In genomic region chr17:28093999-28094716, GRCh38 we compare ENCODE assay signal across 18 cellular contexts. TPM values are rescaled to one million over a fixed set of nuclear protein-coding genes. Genes with fewer than 3 reads are reported as not detected.
DNase-seq lines count a peak whose midpoint lies in the region; ATAC-seq, FAIRE-seq and TF ChIP-seq lines count a peak whose summit lies in the region.
"Had no signal": no experiment of that assay in that cellular context is flagged by ENCODE, and none has a peak within 500 bp of the region (broad histone marks: within the 10 kb centered on the region; RNA-seq: fewer than 3 reads in every experiment).

No MANE protein-coding gene starts in this region.

- H4K20me1 ChIP-seq in H1 (replicated peaks in 1 of 2; ENCODE audit: control insufficient read depth in 1 of 2, insufficient read depth in 2 of 2, low read length in 2 of 2): peaks cover 0 to 2% of the 10 kb centered on the region in 2 experiments

- no peak overlapping the region for H2BK20ac ChIP-seq in H1 (ENCODE audit: low read length)

- H3K23ac ChIP-seq in H1 (ENCODE audit: insufficient read length): no peak overlapping the region

- TF ChIP-seq EP300 in H1 (IDR thresholded peaks at IDR 0.05; ENCODE audit: borderline replicate concordance in 1 of 2, low read depth in 2 of 2, low read length in 2 of 2): no peak

- no peak overlapping the region for H3K4me3 ChIP-seq in H1 (ENCODE audit: extremely low read depth in 1 of 4, insufficient read depth in 2 of 4, low read depth in 3 of 4, low read length in 4 of 4)
- H3K4me3 ChIP-seq: Peyer's patch had no signal

- no peak overlapping the region for H3K4ac ChIP-seq in H1 (replicated peaks; ENCODE audit: insufficient read length, low read depth, low read length)

- TF ChIP-seq CTCF in H1 (IDR thresholded peaks at IDR 0.05; ENCODE audit: control extremely low read depth in 1 of 3, insufficient read depth in 1 of 3, low read depth in 1 of 3, low read length in 3 of 3): no peak

- intact Hi-C loops in left ventricle myocardium superior (cut with micrococcal nuclease): no loop called here

- no peak for FAIRE-seq in H1 (lab: Jason Lieb, UNC)
- FAIRE-seq: GM18507 had no signal

- H3K18ac ChIP-seq in H1 (ENCODE audit: extremely low read depth, low read length): no peak overlapping the region

- ATAC-seq in left ventricle myocardium superior (no peak), HG02973 (IDR thresholded peaks at IDR 0.05; ENCODE audit: unreplicated experiment) (no peak)
- ATAC-seq: HCT116 had no signal

- no peak overlapping the region for H2BK15ac ChIP-seq in H1 (ENCODE audit: low read length)

- H3K14ac ChIP-seq in H1 (ENCODE audit: insufficient read length): no peak overlapping the region

- peak; percentile 32 to 76 for TF ChIP-seq POLR2A in H1 (IDR thresholded peaks at IDR 0.05; ENCODE audit: control extremely low read depth in 1 of 2, low read depth in 2 of 2, low read length in 2 of 2)

- WGBS in H1 (ENCODE audit: extremely low coverage in 1 of 2, insufficient coverage in 1 of 2, insufficient read length in 1 of 2, insufficient replicate concordance in 2 of 2, low coverage in 1 of 2, low lambda C conversion rate in 2 of 2, missing lambda C conversion rate in 1 of 2), 2 experiments: 49% methylated on average over 4 of the region's 4 CpGs; no CpG with 5 or more reads in 1 of the 2 experiments

- H3K79me1 ChIP-seq in H1 (ENCODE audit: low read depth, low read length): no peaks in the 10 kb centered on the region; the same call in 1 of the 2 replicates

- TF ChIP-seq RAD21 in H1 (IDR thresholded peaks at IDR 0.05 in 1 of 2, conservative IDR thresholded peaks at IDR 0.05 in 1 of 2; ENCODE audit: low read depth in 2 of 2, low read length in 2 of 2): no peak

- H2BK120ac ChIP-seq in H1 (replicated peaks; ENCODE audit: low read depth, low read length): no peak overlapping the region

- H3K56ac ChIP-seq in H1 (replicated peaks; ENCODE audit: insufficient read length, low read depth, low read length): no peak overlapping the region

- no peak overlapping the region for H3K27ac ChIP-seq in H1 (ENCODE audit: low read depth, low read length)
- H3K27ac ChIP-seq: 22Rv1, KMS-11, Peyer's patch had no signal

- POLR2A ChIA-PET in H1 (lab: Charles Lee; ENCODE audit: partially characterized antibody): interaction anchor here (0.7 to 1.9 kb wide), 14 partner anchors 12 to 200 kb away, joined by 3 to 8 read pairs (median 4); no protein-coding TSS in a partner anchor

- H2BK5ac ChIP-seq in H1 (ENCODE audit: low read depth, low read length): no peak overlapping the region

- peaks cover 0 to 94% of the 10 kb centered on the region in 2 experiments; a peak in 3 of 4 replicates for H3K79me2 ChIP-seq in H1 (ENCODE audit: control insufficient read depth in 1 of 2, insufficient read depth in 2 of 2, low read length in 2 of 2)

- no peaks in the 10 kb centered on the region for H3K27me3 ChIP-seq in H1 (replicated peaks in 1 of 4; ENCODE audit: control insufficient read depth in 3 of 4, extremely low read depth in 1 of 4, insufficient read depth in 3 of 4, low read length in 3 of 4)
- H3K27me3 ChIP-seq: Peyer's patch had no signal

- CTCF ChIA-PET in H1 (lab: Charles Lee; ENCODE audit: partially characterized antibody): no interaction called here

- peak; percentile 29 for DNase-seq in NCI-H82 (lab: John Stamatoyannopoulos, UW)
- DNase-seq in NCI-H82 treated with DMSO at 0.1 percent for 48 hours (lab: John Stamatoyannopoulos, UW; ENCODE audit: unreplicated experiment): no peak
- peak; percentile 11 for DNase-seq in NAMALWA (ENCODE audit: low spot score)
- no peak for DNase-seq in H1 (ENCODE audit: low read depth in 1 of 2, low spot score in 2 of 2)
- DNase-seq in retina: no peak
- DNase-seq in left ventricle myocardium superior: no peak
- no peak for DNase-seq in GM19238 (ENCODE audit: insufficient read length, low spot score)
- DNase-seq: AML-193; GDM1; NCI-H1930; NCI-H69; NK-92 treated with Interleukin-12 subunit alpha and Interleukin-12 subunit beta, amount 100 ng/mL, for 24 hours; Peyer's patch had no signal

- no peak overlapping the region for H2AK5ac ChIP-seq in H1 (ENCODE audit: low read depth, low read length)

- no peak overlapping the region for H4K5ac ChIP-seq in H1 (ENCODE audit: insufficient read length, low read depth, low read length)

- no peaks in the 10 kb centered on the region; a peak in 1 of 8 replicates for H3K36me3 ChIP-seq in H1 (ENCODE audit: control insufficient read depth in 2 of 4, insufficient read depth in 4 of 4, low read length in 3 of 4)
- H3K36me3 ChIP-seq: Peyer's patch had no signal

- H4K91ac ChIP-seq in H1 (replicated peaks; ENCODE audit: insufficient read length, low read length): no peak overlapping the region

- H3K23me2 ChIP-seq in H1 (ENCODE audit: low read depth, low read length): no peaks in the 10 kb centered on the region

- no peak overlapping the region for H2AFZ ChIP-seq in H1 (ENCODE audit: low read length)

- H3K9me3 ChIP-seq in H1 (ENCODE audit: insufficient read depth in 2 of 2, low read depth in 1 of 2, low read length in 1 of 2): 0 out of 4 replicates have a peak, but pooled peaks cover 0 to 7% of the 10 kb centered on the region in 2 experiments
- H3K9me3 ChIP-seq: Peyer's patch had no signal

- no peak overlapping the region for H4K8ac ChIP-seq in H1 (ENCODE audit: extremely low read depth, insufficient read depth, low read length)

- no peak overlapping the region for H3K9ac ChIP-seq in H1 (replicated peaks in 1 of 4; ENCODE audit: extremely low read depth in 1 of 4, low read depth in 3 of 4, low read length in 3 of 4)
- H3K9ac ChIP-seq: KMS-11 had no signal

- H2BK12ac ChIP-seq in H1 (ENCODE audit: low read depth, low read length): no peak overlapping the region

- peaks cover 0 to 23% (median 3%) of the 10 kb centered on the region in 4 experiments; a peak in 4 of 7 replicates for H3K4me1 ChIP-seq in H1 (replicated peaks in 1 of 4; ENCODE audit: control insufficient read depth in 3 of 4, insufficient read depth in 4 of 4, low read length in 3 of 4)

- H3K4me2 ChIP-seq in H1 (ENCODE audit: insufficient read depth in 1 of 2, low read depth in 2 of 2, low read length in 2 of 2): no peak overlapping the region
- H3K4me2 ChIP-seq: KMS-11 had no signal

TF ChIP-seq in H1, 55 proteins besides CTCF, POLR2A, EP300 and RAD21:
- peak; percentile 99 for TF ChIP-seq TAF7 (optimal IDR thresholded peaks at IDR 0.05; ENCODE audit: borderline replicate concordance, low read depth, low read length)
- TF ChIP-seq KDM4A (IDR thresholded peaks at IDR 0.05; ENCODE audit: low read depth, low read length, severe bottlenecking): no peak
- peak; percentile 49; the same call in 1 of the 2 replicates for TF ChIP-seq POLR2AphosphoS5 (IDR thresholded peaks at IDR 0.05; ENCODE audit: low read depth, low read length)
- peak; percentile 82 for TF ChIP-seq TBP (IDR thresholded peaks at IDR 0.05; ENCODE audit: low read depth, low read length)

RNA-seq across cellular contexts. Expression of gene NLK, which starts 51.7 kb away (rescaled TPM):
- total RNA-seq in H1 (2021; fragmentation: NEBNext Ultra II Directional; extraction: Animal tissue kit (Norgen Biotek cat#: 25700)): 47.0 and 49.9 TPM in 2 replicates
- polyA plus RNA-seq in H1 (2011; rRNA removed): 30.5 and 30.8 TPM in 2 replicates
- 30.2 TPM for polyA plus RNA-seq in H1 (2011; cell fraction: cytosol; rRNA removed)
- polyA plus RNA-seq in H1 (2011; cell fraction: nucleus; rRNA removed): 97.7 TPM
- 23.6 to 37.1 TPM (median 26.1 TPM) in 4 replicates for polyA plus RNA-seq in H1 (2012, experiment 1 of 2)
- 6.1 TPM for polyA plus RNA-seq in H1 (2012, experiment 2 of 2)
- polyA plus RNA-seq in H1 (2013, experiment 1 of 2): 43.2 TPM
- polyA plus RNA-seq in H1 (2013, experiment 2 of 2): 39.6 TPM
- polyA minus RNA-seq in H1 (2011; rRNA and poly(A)+ RNA removed): 116 and 123 TPM in 2 replicates
- 41.7 TPM for polyA minus RNA-seq in H1 (2011; cell fraction: cytosol; rRNA and poly(A)+ RNA removed)
- 173 TPM for polyA minus RNA-seq in H1 (2011; cell fraction: nucleus; rRNA and poly(A)+ RNA removed)
- total RNA-seq in left ventricle myocardium superior: 22.8 TPM

Comparison
In these comparisons a context has a peak if more than half of its experiments do, and no peak if none do; other contexts are left out.
1. DNase-seq: peak in NCI-H82 (single experiment) and NAMALWA (single experiment); none in NCI-H82 treated with DMSO at 0.1 percent for 48 hours (single experiment), H1 (0 of 2), retina (single experiment), left ventricle myocardium superior (single experiment) and GM19238 (single experiment).